Comparison of ENCODE assay signal across 8 cellular contexts in genomic region chr20:57381596-57382503, GRCh38. TPM values are rescaled to one million over a fixed set of nuclear protein-coding genes. Genes with fewer than 3 reads are reported as not detected.
DNase-seq lines count a peak whose midpoint lies in the region; ATAC-seq and TF ChIP-seq lines count a peak whose summit lies in the region.

No MANE protein-coding gene starts in this region.

- no peak overlapping the region for H3K27ac Mint-ChIP-seq in activated CD8-positive, alpha-beta memory T cell treated with anti-CD3 and anti-CD28 coated beads, Interleukin-2, amount 10 ng/mL, durations not matched to agents 7 days and 5 days
- no peak overlapping the region for H3K27ac Mint-ChIP-seq in endothelial cell (ENCODE audit: unreplicated experiment)

- no peaks in the 10 kb centered on the region for H3K27me3 Mint-ChIP-seq in activated CD8-positive, alpha-beta memory T cell treated with anti-CD3 and anti-CD28 coated beads, Interleukin-2, amount 10 ng/mL, durations not matched to agents 7 days and 5 days
- H3K27me3 Mint-ChIP-seq in endothelial cell (ENCODE audit: unreplicated experiment) = peaks cover 4% of the 10 kb centered on the region

- H3K36me3 Mint-ChIP-seq in activated CD8-positive, alpha-beta memory T cell treated with anti-CD3 and anti-CD28 coated beads, Interleukin-2, amount 10 ng/mL, durations not matched to agents 7 days and 5 days = peaks cover 18% of the 10 kb centered on the region
- H3K36me3 Mint-ChIP-seq in endothelial cell (ENCODE audit: low read depth, unreplicated experiment) = peaks cover 14% of the 10 kb centered on the region

- H3K4me3 Mint-ChIP-seq in activated CD8-positive, alpha-beta memory T cell treated with anti-CD3 and anti-CD28 coated beads, Interleukin-2, amount 10 ng/mL, durations not matched to agents 7 days and 5 days = no peak overlapping the region
- H3K4me3 Mint-ChIP-seq in endothelial cell (ENCODE audit: unreplicated experiment) = no peak overlapping the region

- DNase-seq in DMS 273 treated with DMSO at 0.1 percent for 48 hours (lab: John Stamatoyannopoulos, UW) (peak; percentile 26), NOMO-1 treated with DMSO at 0.1 percent for 48 hours (lab: John Stamatoyannopoulos, UW; ENCODE audit: unreplicated experiment) (peak; percentile 67), endothelial cell (ENCODE audit: low spot score) (peak; percentile 87), mucosa of descending colon (peak; percentile 83 to 93 (median 93))
- peak; percentile 89 for DNase-seq in activated CD8-positive, alpha-beta memory T cell treated with anti-CD3 and anti-CD28 coated beads, Interleukin-2, amount 10 ng/mL, durations not matched to agents 7 days and 5 days
- DNase-seq in stimulated activated CD8-positive, alpha-beta memory T cell treated with anti-CD3 and anti-CD28 coated beads, Interleukin-4, amount 100 ng/mL, for 4 hours (ENCODE audit: low read depth in 2 of 2, low spot score in 1 of 2) = peak; percentile 64 to 86

- no peaks in the 10 kb centered on the region for H3K9me3 ChIP-seq in mucosa of descending colon

- H3K4me3 ChIP-seq in mucosa of descending colon = no peak overlapping the region

- no peaks in the 10 kb centered on the region for H3K36me3 ChIP-seq in mucosa of descending colon (ENCODE audit: low read depth)

- CTCF ChIA-PET in activated CD8-positive, alpha-beta memory T cell treated with anti-CD3 and anti-CD28 coated beads, Interleukin-2, amount 10 ng/mL, durations not matched to agents 7 days and 5 days (lab: Charles Lee) = interaction anchor here (0.7 to 5.0 kb wide), 22 partner anchors 8 to 214 kb away, joined by 3 to 27 read pairs (median 4); partner anchors contain the start of gene RBM38

- intact Hi-C loops in mucosa of descending colon (cut with DNase I, micrococcal nuclease) = loop anchor here in 1 of 2 donors (2.0 to 10.0 kb wide), 2 partner anchors 113 to 203 kb away; no protein-coding TSS in a partner anchor

- peak; percentile 71 for ATAC-seq in HG03354 (IDR thresholded peaks at IDR 0.05; ENCODE audit: poor library complexity, severe bottlenecking, unreplicated experiment)
- peak; percentile 63 for ATAC-seq in activated CD8-positive, alpha-beta memory T cell treated with anti-CD3 and anti-CD28 coated beads, Interleukin-2, amount 10 ng/mL, durations not matched to agents 7 days and 5 days
- ATAC-seq in mucosa of descending colon = peak; percentile 56
- ATAC-seq in HG02840 (IDR thresholded peaks at IDR 0.05; ENCODE audit: low FRiP score, unreplicated experiment) = no peak

- peak; percentile 85 for TF ChIP-seq CTCF in endothelial cell (IDR thresholded peaks at IDR 0.05; ENCODE audit: unreplicated experiment)
- peak; percentile 90 for TF ChIP-seq CTCF in mucosa of descending colon (IDR thresholded peaks at IDR 0.05)

- no peaks in the 10 kb centered on the region for H3K9me3 Mint-ChIP-seq in activated CD8-positive, alpha-beta memory T cell treated with anti-CD3 and anti-CD28 coated beads, Interleukin-2, amount 10 ng/mL, durations not matched to agents 7 days and 5 days (ENCODE audit: low read depth)
- H3K9me3 Mint-ChIP-seq in endothelial cell (ENCODE audit: unreplicated experiment) = no peaks in the 10 kb centered on the region

- peaks cover 30% of the 10 kb centered on the region for H3K4me1 ChIP-seq in mucosa of descending colon (ENCODE audit: low read depth)

- peaks cover 51% of the 10 kb centered on the region for H3K4me1 Mint-ChIP-seq in activated CD8-positive, alpha-beta memory T cell treated with anti-CD3 and anti-CD28 coated beads, Interleukin-2, amount 10 ng/mL, durations not matched to agents 7 days and 5 days
- H3K4me1 Mint-ChIP-seq in endothelial cell (ENCODE audit: unreplicated experiment) = peaks cover 3% of the 10 kb centered on the region

RNA-seq across cellular contexts. Expression of gene RBM38, which starts 9.3 kb away (rescaled TPM):
- 10 to 100 TPM; 74.8 to 91.9 TPM for total RNA-seq in activated CD8-positive, alpha-beta memory T cell treated with anti-CD3 and anti-CD28 coated beads, Interleukin-2, amount 10 ng/mL, durations not matched to agents 7 days and 5 days
- total RNA-seq in endothelial cell (ENCODE audit: unreplicated experiment) = 23.6 TPM
- 10 to 100 TPM; 29.5 to 85.5 (median 36.8) TPM for total RNA-seq in mucosa of descending colon

RNA-seq across cellular contexts. Expression of gene RAE1, which starts 30.8 kb away (rescaled TPM):
- 10 to 100 TPM; 31.4 to 37.5 TPM for total RNA-seq in activated CD8-positive, alpha-beta memory T cell treated with anti-CD3 and anti-CD28 coated beads, Interleukin-2, amount 10 ng/mL, durations not matched to agents 7 days and 5 days
- total RNA-seq in endothelial cell (ENCODE audit: unreplicated experiment) (32.1 TPM), mucosa of descending colon (10 to 100 TPM; 17.6 to 21.0 (median 19.9) TPM)

RNA-seq across cellular contexts. Expression of gene SPO11, which starts 52.2 kb away (rescaled TPM):
- total RNA-seq in activated CD8-positive, alpha-beta memory T cell treated with anti-CD3 and anti-CD28 coated beads, Interleukin-2, amount 10 ng/mL, durations not matched to agents 7 days and 5 days = not detected
- total RNA-seq in endothelial cell (ENCODE audit: unreplicated experiment) (not detected), mucosa of descending colon (not detected)

Comparison
In these comparisons a context has a peak if more than half of its experiments do, and no peak if none do; other contexts are left out.
1. DNase-seq: peak in every context shown above with its lines; median percentile 93 in mucosa of descending colon; 89 in activated CD8-positive, alpha-beta memory T cell treated with anti-CD3 and anti-CD28 coated beads, Interleukin-2, amount 10 ng/mL, durations not matched to agents 7 days and 5 days; 87 in endothelial cell; 75 in stimulated activated CD8-positive, alpha-beta memory T cell treated with anti-CD3 and anti-CD28 coated beads, Interleukin-4, amount 100 ng/mL, for 4 hours; 67 in NOMO-1 treated with DMSO at 0.1 percent for 48 hours; 26 in DMS 273 treated with DMSO at 0.1 percent for 48 hours.